In the genomic region with DNA sequence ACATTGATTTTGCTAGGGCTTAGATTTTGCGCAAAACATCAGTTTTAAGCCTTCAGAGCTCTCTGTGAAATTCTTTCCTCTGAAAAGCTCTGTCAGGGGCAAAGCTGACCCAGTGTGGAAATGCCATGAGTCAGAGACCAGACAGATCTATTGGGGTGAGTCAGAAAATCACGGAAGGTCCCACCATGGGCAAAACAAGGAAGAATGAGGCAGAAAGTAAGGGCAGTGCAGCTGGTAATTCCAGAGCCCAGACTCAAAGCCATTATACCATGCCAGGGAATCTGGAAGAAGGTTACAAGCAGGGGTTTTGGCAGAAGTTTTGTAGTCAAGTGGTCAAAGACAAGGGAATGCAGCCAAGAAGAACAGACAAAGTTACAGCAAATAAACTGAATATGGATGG, we compare ENCODE assay signal across 14 cellular contexts.
A peak's percentile ranks its signal among the peaks of the same experiment; 100 is the strongest.
DNase-seq lines count a peak whose midpoint lies in the region; ATAC-seq, FAIRE-seq and TF ChIP-seq lines count a peak whose summit lies in the region.
"Had no signal": no experiment of that assay in that cellular context is flagged by ENCODE, and none has a peak within 500 bp of the region (broad histone marks: within the 10 kb centered on the region; RNA-seq: fewer than 3 reads in every experiment).

No MANE protein-coding gene starts in this region.

- no peaks in the 10 kb centered on the region for H3K36me3 ChIP-seq in transverse colon
- H3K36me3 ChIP-seq: neutrophil had no signal

- no peak for TF ChIP-seq CTCF in transverse colon (IDR thresholded peaks at IDR 0.05)

- peak; percentile 93 for FAIRE-seq in RCC 7860 (lab: Jason Lieb, UNC)

- H3K4me1 ChIP-seq in transverse colon: peaks cover 0 to 53% (median 20%) of the 10 kb centered on the region in 4 donors

- no peak for TF ChIP-seq POLR2A in transverse colon (IDR thresholded peaks at IDR 0.05)

- no peak overlapping the region for H3K4me3 ChIP-seq in transverse colon
- H3K4me3 ChIP-seq: GM23338 had no signal

- H3K27ac ChIP-seq in transverse colon: no peak overlapping the region
- H3K27ac ChIP-seq: neutrophil had no signal

- no peak for TF ChIP-seq EP300 in transverse colon (IDR thresholded peaks at IDR 0.05; ENCODE audit: low read depth)

- H3K27me3 ChIP-seq in transverse colon: no peaks in the 10 kb centered on the region
- H3K27me3 ChIP-seq: neutrophil had no signal

- DNase-seq in ELF-1 (ENCODE audit: low read depth, low spot score) (peak; percentile 11), RCC 7860 (ENCODE audit: low spot score) (peak; percentile 80), renal cortical epithelial cell (ENCODE audit: low read depth) (peak; percentile 96), transverse colon (no peak), NAMALWA (ENCODE audit: low spot score) (no peak)
- DNase-seq in stimulated activated CD4-positive, alpha-beta T cell treated with anti-CD3 and anti-CD28 coated beads, Interleukin-2, amount 100 ng/mL, for 24 hours: no peak
- DNase-seq: activated gamma-delta T cell treated with Interleukin-2 at 50 U/mL for 16 hours; NCI-H187; stimulated activated CD4-positive, alpha-beta T cell treated with anti-CD3 and anti-CD28 coated beads, Interleukin-4, amount 100 ng/mL, for 4 hours had no signal

- peak; percentile 39 for ATAC-seq in esophagus mucosa
- no peak for ATAC-seq in GM21360 (IDR thresholded peaks at IDR 0.05; ENCODE audit: unreplicated experiment)
- ATAC-seq: activated CD4-positive, CD25-positive, alpha-beta regulatory T cell treated with anti-CD3 and anti-CD28 coated beads, Interleukin-2, amount 50 U/mL, for 24 hours; GM23338 had no signal

- intact Hi-C loops in transverse colon (cut with DNase I; ENCODE audit: low total_unique reads): no loop called here

- in situ Hi-C loops in transverse colon (cut with MboI; ENCODE audit: low pct_ligation_motif_present in 1 of 4, low pct_unique_long_range_greater_than_20kb in 1 of 4, low sequenced_read_pairs in 3 of 4): no loop called here

- no peaks in the 10 kb centered on the region for H3K9me3 ChIP-seq in transverse colon
- H3K9me3 ChIP-seq: neutrophil had no signal

- 72 to 75% methylated on average over 2 of the region's 2 CpGs for WGBS in transverse colon (ENCODE audit: low coverage in 1 of 2), 2 donors

Comparison
In these comparisons a context has a peak if more than half of its experiments do, and no peak if none do; other contexts are left out.
1. DNase-seq: peak in ELF-1 (single experiment), RCC 7860 (single experiment) and renal cortical epithelial cell (single experiment); none in stimulated activated CD4-positive, alpha-beta T cell treated with anti-CD3 and anti-CD28 coated beads, Interleukin-2, amount 100 ng/mL, for 24 hours (0 of 2), transverse colon (single experiment) and NAMALWA (single experiment).